In genomic region chr9:96766199-96766598, GRCh38 we compare ENCODE assay signal across 29 cellular contexts.
"Had no signal": no experiment of that assay in that cellular context is flagged by ENCODE, and none has a peak within 500 bp of the region (broad histone marks: within the 10 kb centered on the region; RNA-seq: fewer than 3 reads in every experiment).

No MANE protein-coding gene starts in this region.

- ATAC-seq: activated CD4-positive, alpha-beta T cell treated with anti-CD3 and anti-CD28 coated beads for 36 hours; activated CD8-positive, alpha-beta memory T cell treated with anti-CD3 and anti-CD28 coated beads, Interleukin-2, amount 10 ng/mL, durations not matched to agents 7 days and 5 days; activated CD8-positive, alpha-beta T cell treated with anti-CD3 and anti-CD28 coated beads, Interleukin-2, amount 10 ng/mL, durations not matched to agents 7 days and 5 days; activated naive CD4-positive, alpha-beta T cell treated with anti-CD3 and anti-CD28 coated beads, Interleukin-2, amount 50 U/mL, for 72 hours; effector memory CD8-positive, alpha-beta T cell; esophagus mucosa had no signal

- H3K27ac ChIP-seq: brain microvascular endothelial cell had no signal

- H3K4me3 Mint-ChIP-seq: activated CD4-positive, alpha-beta memory T cell treated with anti-CD3 and anti-CD28 coated beads for 36 hours; activated CD4-positive, alpha-beta T cell treated with anti-CD3 and anti-CD28 coated beads for 36 hours; activated CD4-positive, alpha-beta T cell treated with anti-CD3 and anti-CD28 coated beads, Interleukin-2, amount 10 ng/mL, durations not matched to agents 24 days and 14 days; activated CD8-positive, alpha-beta memory T cell treated with anti-CD3 and anti-CD28 coated beads, Interleukin-2, amount 10 ng/mL, durations not matched to agents 7 days and 5 days; activated CD8-positive, alpha-beta T cell treated with anti-CD3 and anti-CD28 coated beads, Interleukin-2, amount 10 ng/mL, durations not matched to agents 7 days and 5 days; activated naive CD4-positive, alpha-beta T cell treated with anti-CD3 and anti-CD28 coated beads, Interleukin-2, amount 10 ng/mL, durations not matched to agents 7 days and 5 days; activated naive CD8-positive, alpha-beta T cell treated with anti-CD3 and anti-CD28 coated beads, Interleukin-2, amount 10 ng/mL, durations not matched to agents 7 days and 5 days; activated T-helper 1 cell treated with anti-CD3 and anti-CD28 coated beads, Interleukin-12 subunit alpha, Interleukin-12 subunit beta, Interleukin-2, Interleukin-4 antibody, amounts not matched to agents 30 ng/mL and 10 ng/mL and 1 ng/mL, durations not matched to agents 14 hours and 24 hours and 36 hours; central memory CD8-positive, alpha-beta T cell had no signal

- DNase-seq: activated CD4-positive, alpha-beta memory T cell treated with anti-CD3 and anti-CD28 coated beads for 36 hours; activated CD4-positive, alpha-beta T cell treated with anti-CD3 and anti-CD28 coated beads for 36 hours; activated CD4-positive, alpha-beta T cell treated with anti-CD3 and anti-CD28 coated beads, Interleukin-2, amount 10 ng/mL, durations not matched to agents 24 days and 14 days; activated CD4-positive, CD25-positive, alpha-beta regulatory T cell; activated CD4-positive, CD25-positive, alpha-beta regulatory T cell treated with anti-CD3 and anti-CD28 coated beads, Interleukin-2, amount 50 U/mL, for 72 hours; activated CD8-positive, alpha-beta memory T cell treated with anti-CD3 and anti-CD28 coated beads, Interleukin-2, amount 10 ng/mL, durations not matched to agents 7 days and 5 days; activated CD8-positive, alpha-beta memory T cell treated with anti-CD3 and anti-CD28 coated beads, Interleukin-2, amount 50 U/mL, for 4 hours; activated CD8-positive, alpha-beta T cell treated with anti-CD3 and anti-CD28 coated beads, Interleukin-2, amount 10 ng/mL, durations not matched to agents 7 days and 5 days; activated effector memory CD4-positive, alpha-beta T cell treated with anti-CD3 and anti-CD28 coated beads, Interleukin-2, amount 50 U/mL, for 16 hours; activated naive CD4-positive, alpha-beta T cell; activated naive CD4-positive, alpha-beta T cell treated with anti-CD3 and anti-CD28 coated beads, Interleukin-2, amount 10 ng/mL, durations not matched to agents 7 days and 5 days; activated naive CD8-positive, alpha-beta T cell treated with anti-CD3 and anti-CD28 coated beads, Interleukin-2, amount 10 ng/mL, durations not matched to agents 7 days and 5 days; activated T-cell treated with anti-CD3 and anti-CD28 coated beads, Interleukin-2, amount 50 U/mL, for 1 hour; activated T-cell treated with anti-CD3 and anti-CD28 coated beads, Interleukin-2, amount 50 U/mL, for 48 hours; amniotic stem cell; anterior cingulate cortex; brain microvascular endothelial cell; cortex of kidney; dermis blood vessel endothelial cell; effector CD4-positive, alpha-beta T cell; effector memory CD8-positive, alpha-beta T cell; foreskin fibroblast; head of caudate nucleus; T-helper 2 cell had no signal

- H3K27me3 Mint-ChIP-seq: activated CD4-positive, alpha-beta memory T cell treated with anti-CD3 and anti-CD28 coated beads for 36 hours; activated CD4-positive, alpha-beta T cell treated with anti-CD3 and anti-CD28 coated beads for 36 hours; activated CD4-positive, alpha-beta T cell treated with anti-CD3 and anti-CD28 coated beads, Interleukin-2, amount 10 ng/mL, durations not matched to agents 24 days and 14 days; activated CD8-positive, alpha-beta memory T cell treated with anti-CD3 and anti-CD28 coated beads, Interleukin-2, amount 10 ng/mL, durations not matched to agents 7 days and 5 days; activated naive CD4-positive, alpha-beta T cell treated with anti-CD3 and anti-CD28 coated beads, Interleukin-2, amount 10 ng/mL, durations not matched to agents 7 days and 5 days; activated naive CD8-positive, alpha-beta T cell treated with anti-CD3 and anti-CD28 coated beads, Interleukin-2, amount 10 ng/mL, durations not matched to agents 7 days and 5 days; central memory CD8-positive, alpha-beta T cell; effector memory CD8-positive, alpha-beta T cell had no signal

- H3K4me1 Mint-ChIP-seq: activated CD4-positive, alpha-beta T cell treated with anti-CD3 and anti-CD28 coated beads for 36 hours; activated CD4-positive, alpha-beta T cell treated with anti-CD3 and anti-CD28 coated beads, Interleukin-2, amount 10 ng/mL, durations not matched to agents 24 days and 14 days; activated CD8-positive, alpha-beta memory T cell treated with anti-CD3 and anti-CD28 coated beads, Interleukin-2, amount 10 ng/mL, durations not matched to agents 7 days and 5 days; activated naive CD4-positive, alpha-beta T cell treated with anti-CD3 and anti-CD28 coated beads, Interleukin-2, amount 10 ng/mL, durations not matched to agents 7 days and 5 days; activated naive CD8-positive, alpha-beta T cell treated with anti-CD3 and anti-CD28 coated beads, Interleukin-2, amount 10 ng/mL, durations not matched to agents 7 days and 5 days; central memory CD8-positive, alpha-beta T cell had no signal

- H3K27ac Mint-ChIP-seq: activated CD4-positive, alpha-beta memory T cell treated with anti-CD3 and anti-CD28 coated beads for 36 hours; activated CD4-positive, alpha-beta T cell treated with anti-CD3 and anti-CD28 coated beads for 36 hours; activated CD4-positive, alpha-beta T cell treated with anti-CD3 and anti-CD28 coated beads, Interleukin-2, amount 10 ng/mL, durations not matched to agents 24 days and 14 days; activated CD8-positive, alpha-beta memory T cell treated with anti-CD3 and anti-CD28 coated beads, Interleukin-2, amount 10 ng/mL, durations not matched to agents 7 days and 5 days; activated CD8-positive, alpha-beta T cell treated with anti-CD3 and anti-CD28 coated beads, Interleukin-2, amount 10 ng/mL, durations not matched to agents 7 days and 5 days; activated naive CD4-positive, alpha-beta T cell treated with anti-CD3 and anti-CD28 coated beads, Interleukin-2, amount 10 ng/mL, durations not matched to agents 7 days and 5 days; activated naive CD4-positive, alpha-beta T cell treated with anti-CD3 and anti-CD28 coated beads, Interleukin-2, amount 50 U/mL, for 72 hours; activated naive CD8-positive, alpha-beta T cell treated with anti-CD3 and anti-CD28 coated beads, Interleukin-2, amount 10 ng/mL, durations not matched to agents 7 days and 5 days; activated T-helper 1 cell treated with anti-CD3 and anti-CD28 coated beads, Interleukin-12 subunit alpha, Interleukin-12 subunit beta, Interleukin-2, Interleukin-4 antibody, amounts not matched to agents 30 ng/mL and 10 ng/mL and 1 ng/mL, durations not matched to agents 14 hours and 24 hours and 36 hours; activated T-helper 2 cell treated with anti-CD3 and anti-CD28 coated beads, Interferon-gamma antibody, Interleukin-2, Interleukin-4, amounts not matched to agents 10 μg/mL and 5 μg/mL and 100 μg/mL, durations not matched to agents 14 hours and 24 hours and 36 hours had no signal

- H3K9me3 Mint-ChIP-seq: effector memory CD8-positive, alpha-beta T cell had no signal

- H3K27me3 ChIP-seq: brain microvascular endothelial cell had no signal
